ENCODE assay signal across 24 cellular contexts in the genomic region with DNA sequence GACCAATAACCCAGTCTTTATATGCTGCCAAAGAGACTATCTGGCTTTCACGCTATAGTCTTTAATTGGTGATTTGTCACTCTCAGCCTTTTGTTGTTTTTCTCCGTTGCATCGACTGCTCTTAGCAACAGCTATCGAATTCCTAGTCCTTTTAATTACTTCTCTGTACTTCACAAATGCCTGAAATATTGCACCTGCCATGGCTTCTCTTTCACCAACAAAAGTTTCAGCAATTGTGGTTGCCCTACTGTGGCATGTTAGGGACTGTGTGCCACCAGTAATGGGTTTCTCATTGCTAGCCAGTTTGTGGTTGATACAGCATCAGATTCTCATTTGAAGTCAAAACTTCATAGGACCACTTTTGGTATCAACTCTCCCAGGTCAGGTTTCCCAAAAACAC.
"Had no signal": no experiment of that assay in that cellular context is flagged by ENCODE, and none has a peak within 500 bp of the region (broad histone marks: within the 10 kb centered on the region; RNA-seq: fewer than 3 reads in every experiment).

No MANE protein-coding gene starts in this region.

- H3K9me3 Mint-ChIP-seq: effector memory CD8-positive, alpha-beta T cell; immature natural killer cell had no signal

- ATAC-seq: effector memory CD8-positive, alpha-beta T cell; heart right ventricle; left lobe of liver; naive thymus-derived CD4-positive, alpha-beta T cell; right lobe of liver; stimulated activated naive CD8-positive, alpha-beta T cell treated with anti-CD3 and anti-CD28 coated beads, Interleukin-15, amount 100 ng/mL, for 72 hours had no signal

- H3K4me1 Mint-ChIP-seq: memory B cell; neural progenitor cell; stimulated activated naive CD8-positive, alpha-beta T cell treated with anti-CD3 and anti-CD28 coated beads, Interleukin-15, amount 100 ng/mL, for 72 hours had no signal

- H3K4me3 Mint-ChIP-seq: effector memory CD8-positive, alpha-beta T cell; immature natural killer cell; memory B cell; naive thymus-derived CD4-positive, alpha-beta T cell; nephron; neural progenitor cell; stimulated activated naive CD8-positive, alpha-beta T cell treated with anti-CD3 and anti-CD28 coated beads, Interleukin-15, amount 100 ng/mL, for 72 hours had no signal

- H3K27ac Mint-ChIP-seq: effector memory CD8-positive, alpha-beta T cell; memory B cell; naive thymus-derived CD4-positive, alpha-beta T cell; nephron; neural progenitor cell; progenitor cell of endocrine pancreas; stimulated activated naive CD8-positive, alpha-beta T cell treated with anti-CD3 and anti-CD28 coated beads, Interleukin-15, amount 100 ng/mL, for 72 hours had no signal

- DNase-seq: cortex of kidney; effector memory CD8-positive, alpha-beta T cell; erythroblast; esophagus squamous epithelium; foreskin melanocyte; glutamatergic neuron; heart right ventricle; hypothalamus; immature natural killer cell; islet precursor cell; naive thymus-derived CD4-positive, alpha-beta T cell; right lobe of liver; stimulated activated CD4-positive, alpha-beta T cell treated with anti-CD3 and anti-CD28 coated beads, Interleukin-12 subunit alpha, Interleukin-12 subunit beta, amount 100 ng/mL, for 4 hours; stimulated activated CD4-positive, alpha-beta T cell treated with anti-CD3 and anti-CD28 coated beads, Interleukin-1b, Interleukin-23, amount 100 ng/mL, for 48 hours; stimulated activated CD4-positive, alpha-beta T cell treated with anti-CD3 and anti-CD28 coated beads, Interleukin-4, amount 100 ng/mL, for 1 hour; stimulated activated CD8-positive, alpha-beta memory T cell treated with anti-CD3 and anti-CD28 coated beads, Interleukin-4, amount 100 ng/mL, for 48 hours; stimulated activated naive CD4-positive, alpha-beta T cell; stimulated activated naive CD8-positive, alpha-beta T cell treated with anti-CD3 and anti-CD28 coated beads, Interleukin-15, amount 100 ng/mL, for 72 hours; transverse colon had no signal

- H3K27me3 Mint-ChIP-seq: effector memory CD8-positive, alpha-beta T cell; memory B cell; naive thymus-derived CD4-positive, alpha-beta T cell; progenitor cell of endocrine pancreas; stimulated activated naive CD8-positive, alpha-beta T cell treated with anti-CD3 and anti-CD28 coated beads, Interleukin-15, amount 100 ng/mL, for 72 hours had no signal
